Comparison of ENCODE assay signal across 8 cellular contexts in the genomic region with DNA sequence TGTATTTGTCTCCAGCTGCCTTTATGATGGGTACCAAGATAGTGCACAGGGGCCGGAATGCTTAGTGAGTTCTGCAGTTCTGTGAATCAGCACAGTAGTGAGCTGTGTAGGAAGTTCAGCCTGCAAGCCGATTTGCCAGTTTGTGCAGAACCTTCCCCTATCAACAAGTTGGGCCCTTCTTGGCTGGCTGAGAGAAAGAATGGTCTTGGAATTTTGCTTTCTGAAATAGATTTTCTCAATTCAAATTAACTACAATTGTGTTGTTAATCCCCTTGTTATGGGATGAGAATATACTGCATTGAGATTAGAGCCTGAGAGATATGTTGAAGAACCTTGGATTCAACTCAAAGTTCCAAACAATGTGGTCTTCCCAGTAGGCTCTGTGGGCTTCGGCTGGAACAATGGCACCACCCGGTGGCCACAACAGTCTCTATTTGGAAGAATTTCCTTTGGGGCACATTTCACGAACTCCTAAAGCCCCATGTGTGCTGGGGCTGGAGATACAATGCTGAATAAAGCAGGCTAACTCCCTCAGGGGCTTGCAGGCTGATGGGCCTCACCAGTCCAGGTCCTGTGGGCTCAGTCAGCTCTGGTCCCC. TPM values are rescaled to one million over a fixed set of nuclear protein-coding genes. Genes with fewer than 3 reads are reported as not detected.
DNase-seq lines count a peak whose midpoint lies in the region; ATAC-seq and TF ChIP-seq lines count a peak whose summit lies in the region.

No MANE protein-coding gene starts in this region.

- TF ChIP-seq POLR2A in NB4 (IDR thresholded peaks at IDR 0.05; ENCODE audit: extremely low read depth, insufficient read length) (no peak), sigmoid colon (IDR thresholded peaks at IDR 0.05) (no peak)

- TF ChIP-seq EP300 in sigmoid colon (IDR thresholded peaks at IDR 0.05), result no peak

- no peaks in the 10 kb centered on the region for H3K27me3 ChIP-seq in WERI-Rb-1 (ENCODE audit: insufficient read depth, low read depth, severe bottlenecking)
- H3K27me3 ChIP-seq in heart right ventricle, result peaks cover 0 to 14% (median 0%) of the 10 kb centered on the region in 7 donors
- H3K27me3 ChIP-seq in sigmoid colon, result no peaks in the 10 kb centered on the region

- intact Hi-C loops in activated naive CD4-positive, alpha-beta T cell treated with anti-CD3 and anti-CD28 coated beads for 36 hours (cut with micrococcal nuclease), result no loop called here
- intact Hi-C loops in heart right ventricle (cut with DNase I) (loop anchor here in 6 of 10 donors (1.0 to 10.0 kb wide), 7 partner anchors 180 to 802 kb away; partner anchors contain the start of gene CLSTN2 (in 3 of the 6)), sigmoid colon (cut with DNase I) (loop anchor here (5.0 kb wide), 1 partner anchor 1310 kb away; no protein-coding TSS in a partner anchor)

- no peaks in the 10 kb centered on the region for H3K36me3 Mint-ChIP-seq in activated naive CD4-positive, alpha-beta T cell treated with anti-CD3 and anti-CD28 coated beads for 36 hours (ENCODE audit: low read depth)
- no peaks in the 10 kb centered on the region for H3K36me3 Mint-ChIP-seq in activated naive CD4-positive, alpha-beta T cell treated with anti-CD3 and anti-CD28 coated beads, Interleukin-2, amount 10 ng/mL, durations not matched to agents 7 days and 5 days

- ATAC-seq in heart right ventricle, result peak in 7 of 8 donors; percentile 58 to 74 (median 64)

- H3K27ac ChIP-seq in WERI-Rb-1, result no peak overlapping the region
- no peak overlapping the region for H3K27ac ChIP-seq in heart right ventricle
- H3K27ac ChIP-seq in sigmoid colon, result no peak overlapping the region

- H3K4me3 Mint-ChIP-seq in activated naive CD4-positive, alpha-beta T cell treated with anti-CD3 and anti-CD28 coated beads for 36 hours, result no peak overlapping the region
- no peak overlapping the region for H3K4me3 Mint-ChIP-seq in activated naive CD4-positive, alpha-beta T cell treated with anti-CD3 and anti-CD28 coated beads, Interleukin-2, amount 10 ng/mL, durations not matched to agents 7 days and 5 days

- H3K36me3 ChIP-seq in WERI-Rb-1 (no peaks in the 10 kb centered on the region), heart right ventricle (no peaks in the 10 kb centered on the region), sigmoid colon (no peaks in the 10 kb centered on the region)

- TF ChIP-seq CTCF in NB4 (IDR thresholded peaks at IDR 0.05; ENCODE audit: low read depth, low read length) (peak; percentile 30), WERI-Rb-1 (IDR thresholded peaks at IDR 0.05; ENCODE audit: low read depth, low read length) (peak; percentile 60; the same call in 1 of the 2 replicates), heart right ventricle (IDR thresholded peaks at IDR 0.05) (peak; percentile 43 to 66 (median 58)), sigmoid colon (IDR thresholded peaks at IDR 0.05) (peak in 3 of 4 experiments; percentile 8 to 19 (median 12))

- CTCF ChIA-PET in activated naive CD4-positive, alpha-beta T cell treated with anti-CD3 and anti-CD28 coated beads for 36 hours (lab: Charles Lee), result interaction anchor here (0.8 to 1.1 kb wide), 3 partner anchors 11 to 796 kb away, joined by 3 read pairs; no protein-coding TSS in a partner anchor
- CTCF ChIA-PET in activated naive CD4-positive, alpha-beta T cell treated with anti-CD3 and anti-CD28 coated beads, Interleukin-2, amount 10 ng/mL, durations not matched to agents 7 days and 5 days (lab: Charles Lee), result interaction anchor here (1.2 to 1.6 kb wide), 2 partner anchors 9 to 97 kb away, joined by 3 to 6 read pairs; no protein-coding TSS in a partner anchor

- no peak overlapping the region for H3K27ac Mint-ChIP-seq in activated naive CD4-positive, alpha-beta T cell treated with anti-CD3 and anti-CD28 coated beads for 36 hours
- no peak overlapping the region for H3K27ac Mint-ChIP-seq in activated naive CD4-positive, alpha-beta T cell treated with anti-CD3 and anti-CD28 coated beads, Interleukin-2, amount 10 ng/mL, durations not matched to agents 7 days and 5 days

- no peaks in the 10 kb centered on the region for H3K4me1 ChIP-seq in heart right ventricle
- no peaks in the 10 kb centered on the region for H3K4me1 ChIP-seq in sigmoid colon

- H3K9me3 ChIP-seq in WERI-Rb-1 (ENCODE audit: severe bottlenecking) (no peaks in the 10 kb centered on the region), heart right ventricle (no peaks in the 10 kb centered on the region), sigmoid colon (no peaks in the 10 kb centered on the region)

- H3K4me3 ChIP-seq in NB4 (ENCODE audit: low read depth, low read length) (no peak overlapping the region), WERI-Rb-1 (ENCODE audit: low read depth, low read length) (no peak overlapping the region), heart right ventricle (no peak overlapping the region), sigmoid colon (no peak overlapping the region)

- peaks cover 11% of the 10 kb centered on the region for H3K27me3 Mint-ChIP-seq in activated naive CD4-positive, alpha-beta T cell treated with anti-CD3 and anti-CD28 coated beads for 36 hours (ENCODE audit: low read depth)
- peaks cover 2% of the 10 kb centered on the region for H3K27me3 Mint-ChIP-seq in activated naive CD4-positive, alpha-beta T cell treated with anti-CD3 and anti-CD28 coated beads, Interleukin-2, amount 10 ng/mL, durations not matched to agents 7 days and 5 days

- H3K4me1 Mint-ChIP-seq in activated naive CD4-positive, alpha-beta T cell treated with anti-CD3 and anti-CD28 coated beads for 36 hours (ENCODE audit: low read depth), result no peaks in the 10 kb centered on the region
- peaks cover 2% of the 10 kb centered on the region for H3K4me1 Mint-ChIP-seq in activated naive CD4-positive, alpha-beta T cell treated with anti-CD3 and anti-CD28 coated beads, Interleukin-2, amount 10 ng/mL, durations not matched to agents 7 days and 5 days

- no peaks in the 10 kb centered on the region for H3K9me3 Mint-ChIP-seq in activated naive CD4-positive, alpha-beta T cell treated with anti-CD3 and anti-CD28 coated beads for 36 hours
- no peaks in the 10 kb centered on the region for H3K9me3 Mint-ChIP-seq in activated naive CD4-positive, alpha-beta T cell treated with anti-CD3 and anti-CD28 coated beads, Interleukin-2, amount 10 ng/mL, durations not matched to agents 7 days and 5 days

- 31 to 42% methylated on average over 5 of the region's 5 CpGs for WGBS in heart right ventricle, 2 donors
- WGBS in sigmoid colon, 2 donors, result 36 to 48% methylated on average over 5 of the region's 5 CpGs

- peak; percentile 35 for DNase-seq in activated naive CD4-positive, alpha-beta T cell treated with anti-CD3 and anti-CD28 coated beads for 36 hours
- DNase-seq in activated naive CD4-positive, alpha-beta T cell treated with anti-CD3 and anti-CD28 coated beads, Interleukin-2, amount 10 ng/mL, durations not matched to agents 7 days and 5 days, result no peak
- DNase-seq in NB4 (ENCODE audit: low read depth) (peak; percentile 44), WERI-Rb-1 (peak; percentile 64), heart right ventricle (peak; percentile 40 to 67), sigmoid colon (no peak)
- DNase-seq in activated effector memory CD4-positive, alpha-beta T cell treated with anti-CD3 and anti-CD28 coated beads, Interleukin-2, amount 50 U/mL, for 16 hours, result no peak
- DNase-seq in stimulated activated CD4-positive, alpha-beta T cell treated with anti-CD3 and anti-CD28 coated beads, Interleukin-1b, Interleukin-23, amount 100 ng/mL, for 48 hours, result no peak

RNA-seq across cellular contexts. Expression of gene TRIM42, which starts 59.1 kb away (rescaled TPM):
- total RNA-seq in activated naive CD4-positive, alpha-beta T cell treated with anti-CD3 and anti-CD28 coated beads for 36 hours, result not detected
- total RNA-seq in heart right ventricle (not detected), sigmoid colon (not detected)
- polyA plus RNA-seq in heart right ventricle (not detected), sigmoid colon (not detected)

Comparison
In these comparisons a context has a peak if more than half of its experiments do, and no peak if none do; other contexts are left out.
1. DNase-seq: peak in activated naive CD4-positive, alpha-beta T cell treated with anti-CD3 and anti-CD28 coated beads for 36 hours (single experiment), NB4 (single experiment), WERI-Rb-1 (single experiment) and heart right ventricle (2 of 2); none in activated naive CD4-positive, alpha-beta T cell treated with anti-CD3 and anti-CD28 coated beads, Interleukin-2, amount 10 ng/mL, durations not matched to agents 7 days and 5 days (single experiment), sigmoid colon (single experiment), activated effector memory CD4-positive, alpha-beta T cell treated with anti-CD3 and anti-CD28 coated beads, Interleukin-2, amount 50 U/mL, for 16 hours (single experiment) and stimulated activated CD4-positive, alpha-beta T cell treated with anti-CD3 and anti-CD28 coated beads, Interleukin-1b, Interleukin-23, amount 100 ng/mL, for 48 hours (single experiment).
2. Peak in every context shown above with its lines, with median percentiles within 50 percentile points of each other: CTCF ChIP-seq.